ENCODE assay signal across 11 cellular contexts in genomic region chr3:172132159-172132586, GRCh38.
DNase-seq lines count a peak whose midpoint lies in the region; ATAC-seq and TF ChIP-seq lines count a peak whose summit lies in the region.
"Had no signal": no experiment of that assay in that cellular context is flagged by ENCODE, and none has a peak within 500 bp of the region (broad histone marks: within the 10 kb centered on the region; RNA-seq: fewer than 3 reads in every experiment).

No MANE protein-coding gene starts in this region.

- H3K4me1 ChIP-seq in lung (ENCODE audit: control insufficient read depth in 2 of 2, insufficient read depth in 2 of 2, low read length in 2 of 2), result peaks cover 17 to 41% of the 10 kb centered on the region in 2 donors

- no peak overlapping the region for H3K4me3 Mint-ChIP-seq in activated CD4-positive, alpha-beta memory T cell treated with anti-CD3 and anti-CD28 coated beads for 36 hours
- H3K4me3 Mint-ChIP-seq: activated B cell treated with CpG ODN at 0.5 μM for 24 hours had no signal

- peaks cover 4% of the 10 kb centered on the region for H3K36me3 Mint-ChIP-seq in activated CD4-positive, alpha-beta memory T cell treated with anti-CD3 and anti-CD28 coated beads for 36 hours

- peaks cover 0 to 6% of the 10 kb centered on the region in 2 donors for H3K36me3 ChIP-seq in lung (ENCODE audit: control insufficient read depth in 2 of 2, insufficient read depth in 2 of 2, low read length in 2 of 2)

- 46 to 64% methylated on average over 4 of the region's 4 CpGs for WGBS in lung, 2 donors

- peak overlapping the region; percentile 53 for H3K27ac ChIP-seq in C4-2B
- H3K27ac ChIP-seq in lung (ENCODE audit: low read depth in 1 of 2, low read length in 1 of 2), result peak overlapping the region; percentile 29 to 84

- POLR2A ChIA-PET in activated CD4-positive, alpha-beta memory T cell treated with anti-CD3 and anti-CD28 coated beads for 36 hours (lab: Charles Lee), result interaction anchor here (1.1 kb wide), 1 partner anchor 25 kb away, joined by 3 read pairs; no protein-coding TSS in a partner anchor

- peaks cover 59% of the 10 kb centered on the region for H3K4me1 Mint-ChIP-seq in activated CD4-positive, alpha-beta memory T cell treated with anti-CD3 and anti-CD28 coated beads for 36 hours (ENCODE audit: low read depth)

- H3K9me3 ChIP-seq in lung (ENCODE audit: control insufficient read depth in 2 of 2, insufficient read depth in 1 of 2, low read length in 1 of 2), result no peaks in the 10 kb centered on the region

- ATAC-seq in GM21390 (IDR thresholded peaks at IDR 0.05; ENCODE audit: unreplicated experiment), result peak; percentile 49
- no peak for ATAC-seq in lung (ENCODE audit: insufficient read depth, low FRiP score)
- ATAC-seq in GM19455 (IDR thresholded peaks at IDR 0.05; ENCODE audit: unreplicated experiment), result no peak
- ATAC-seq in GM18511 (IDR thresholded peaks at IDR 0.05; ENCODE audit: unreplicated experiment), result no peak
- ATAC-seq: left cardiac atrium had no signal

- H3K27me3 ChIP-seq in lung (ENCODE audit: control insufficient read depth, insufficient read depth), result no peaks in the 10 kb centered on the region

- no peaks in the 10 kb centered on the region for H3K9me3 Mint-ChIP-seq in activated CD4-positive, alpha-beta memory T cell treated with anti-CD3 and anti-CD28 coated beads for 36 hours
- H3K9me3 Mint-ChIP-seq: activated B cell treated with CpG ODN at 0.5 μM for 24 hours had no signal

- H3K4me3 ChIP-seq in lung, result no peak overlapping the region

- intact Hi-C loops in activated CD4-positive, alpha-beta memory T cell treated with anti-CD3 and anti-CD28 coated beads for 36 hours (cut with micrococcal nuclease), result loop anchor here (5.0 to 10.0 kb wide), 6 partner anchors 80 to 623 kb away; partner anchors contain the start of gene ECT2

- DNase-seq in activated CD4-positive, alpha-beta memory T cell treated with anti-CD3 and anti-CD28 coated beads for 36 hours, result peak; percentile 41
- DNase-seq in lung (ENCODE audit: low spot score), result no peak
- no peak for DNase-seq in NCI-H2171 (lab: John Stamatoyannopoulos, UW)
- DNase-seq in NCI-H1694 treated with DMSO at 0.1 percent for 48 hours (lab: John Stamatoyannopoulos, UW), result no peak
- DNase-seq: activated B cell treated with CpG ODN at 0.5 μM for 24 hours, left cardiac atrium, NCI-H1092 had no signal

- TF ChIP-seq CTCF in C4-2B (conservative IDR thresholded peaks at IDR 0.05) (no peak), lung (IDR thresholded peaks at IDR 0.05; ENCODE audit: control extremely low read depth, extremely low read depth) (no peak)

- H3K27me3 Mint-ChIP-seq in activated CD4-positive, alpha-beta memory T cell treated with anti-CD3 and anti-CD28 coated beads for 36 hours, result no peaks in the 10 kb centered on the region

- H3K27ac Mint-ChIP-seq in activated CD4-positive, alpha-beta memory T cell treated with anti-CD3 and anti-CD28 coated beads for 36 hours, result peak overlapping the region; percentile 72
- H3K27ac Mint-ChIP-seq: activated B cell treated with CpG ODN at 0.5 μM for 24 hours had no signal

- CTCF ChIA-PET in activated CD4-positive, alpha-beta memory T cell treated with anti-CD3 and anti-CD28 coated beads for 36 hours (lab: Charles Lee), result interaction anchor here (0.8 to 0.9 kb wide), 2 partner anchors 24 to 25 kb away, joined by 3 to 4 read pairs; no protein-coding TSS in a partner anchor
